Comparison of ENCODE assay signal across 8 cellular contexts in genomic region chr5:95646226-95646568, GRCh38. TPM values are rescaled to one million over a fixed set of nuclear protein-coding genes. Genes with fewer than 3 reads are reported as not detected.
DNase-seq lines count a peak whose midpoint lies in the region; ATAC-seq and TF ChIP-seq lines count a peak whose summit lies in the region.
"Not testable (repeated sequence)": the region's sequence is repeated elsewhere in the genome, so short reads cannot be mapped to it uniquely, and the experiment has no call there.

No MANE protein-coding gene starts in this region.

- H3K4me3 ChIP-seq in ACC112 (ENCODE audit: low read depth, low read length) (peak overlapping the region; percentile 10; the same call in 1 of the 2 replicates), adipocyte (ENCODE audit: low read length) (peak overlapping the region; percentile 38), left lung (peak overlapping the region in 1 of 2 donors; percentile 48), osteoblast (ENCODE audit: insufficient read depth, low read length) (peak overlapping the region; percentile 79), stomach smooth muscle (ENCODE audit: low read length in 2 of 2) (peak overlapping the region; percentile 26 to 36)

- not testable (repeated sequence) for H3K9me3 ChIP-seq in adipocyte (ENCODE audit: control insufficient read depth, low read length); left lung; osteoblast (ENCODE audit: low read depth, low read length); stomach smooth muscle (ENCODE audit: control insufficient read depth in 2 of 2, low read length in 2 of 2)

- H3K9me3 Mint-ChIP-seq in HFFc6; T-helper 2 cell treated with Interferon-gamma antibody and Interleukin-4, amounts not matched to agents 5 μg/mL and 100 μg/mL, for 36 hours; endothelial cell (ENCODE audit: unreplicated experiment): not testable (repeated sequence)

- H3K27ac ChIP-seq in ACC112 (ENCODE audit: low read depth, low read length); osteoblast (ENCODE audit: low read depth, low read length): not testable (repeated sequence)
- H3K27ac ChIP-seq in left lung (peak overlapping the region; percentile 91 to 92), stomach smooth muscle (ENCODE audit: low read length) (peak overlapping the region; percentile 96)

- H3K27ac Mint-ChIP-seq in HFFc6: peak overlapping the region; percentile 90
- H3K27ac Mint-ChIP-seq in T-helper 2 cell treated with Interferon-gamma antibody and Interleukin-4, amounts not matched to agents 5 μg/mL and 100 μg/mL, for 36 hours: peak overlapping the region; percentile 85
- not testable (repeated sequence) for H3K27ac Mint-ChIP-seq in endothelial cell (ENCODE audit: unreplicated experiment)

- ATAC-seq in left lung: not testable (repeated sequence)

- not testable (repeated sequence) for H3K36me3 ChIP-seq in ACC112 (ENCODE audit: insufficient read depth, low read length); adipocyte (ENCODE audit: control insufficient read depth, insufficient read depth, low read length, severe bottlenecking); left lung; osteoblast (ENCODE audit: insufficient read depth, low read length); stomach smooth muscle (ENCODE audit: control insufficient read depth in 2 of 2, insufficient read depth in 2 of 2, low read length in 2 of 2)

- H3K79me2 ChIP-seq in ACC112 (ENCODE audit: control insufficient read depth, insufficient read depth, low read length, unreplicated experiment); osteoblast (ENCODE audit: insufficient read depth, low read length): not testable (repeated sequence)

- not testable (repeated sequence) for H3K27me3 ChIP-seq in ACC112 (ENCODE audit: insufficient read depth, low read length); adipocyte (replicated peaks; ENCODE audit: control insufficient read depth, insufficient read depth, low read length); left lung; osteoblast (ENCODE audit: insufficient read depth, low read length); stomach smooth muscle (ENCODE audit: control insufficient read depth in 1 of 2, insufficient read depth in 2 of 2, low read length in 2 of 2)

- peak overlapping the region; percentile 89 for H3K4me3 Mint-ChIP-seq in HFFc6
- H3K4me3 Mint-ChIP-seq in T-helper 2 cell treated with Interferon-gamma antibody and Interleukin-4, amounts not matched to agents 5 μg/mL and 100 μg/mL, for 36 hours: peak overlapping the region; percentile 80
- H3K4me3 Mint-ChIP-seq in endothelial cell (ENCODE audit: unreplicated experiment): peak overlapping the region; percentile 54

- DNase-seq in HFFc6; T-helper 2 cell treated with Interferon-gamma antibody and Interleukin-4, amounts not matched to agents 5 μg/mL and 100 μg/mL, for 36 hours (ENCODE audit: low spot score); adipocyte (ENCODE audit: low read depth); endothelial cell (ENCODE audit: low spot score); osteoblast (ENCODE audit: insufficient read length, low spot score, missing footprints): not testable (repeated sequence)
- DNase-seq in left lung: peak in 1 of 2 donors; percentile 71

- intact Hi-C loops in left lung (cut with DNase I): not testable (repeated sequence)

- H2AFZ ChIP-seq in ACC112 (ENCODE audit: low read length, unreplicated experiment) (peak overlapping the region; percentile 19), osteoblast (ENCODE audit: low read length) (peak overlapping the region; percentile 42)

- not testable (repeated sequence) for H4K20me1 ChIP-seq in osteoblast (ENCODE audit: insufficient read depth, low read length)

- TF ChIP-seq CTCF in HFFc6 (IDR thresholded peaks at IDR 0.05); endothelial cell (IDR thresholded peaks at IDR 0.05; ENCODE audit: unreplicated experiment); left lung (IDR thresholded peaks at IDR 0.05); osteoblast (IDR thresholded peaks at IDR 0.05; ENCODE audit: extremely low read depth, low read depth, low read length): not testable (repeated sequence)

- H3K27me3 Mint-ChIP-seq in HFFc6 (ENCODE audit: insufficient read depth); T-helper 2 cell treated with Interferon-gamma antibody and Interleukin-4, amounts not matched to agents 5 μg/mL and 100 μg/mL, for 36 hours (ENCODE audit: low read depth); endothelial cell (ENCODE audit: unreplicated experiment): not testable (repeated sequence)

- not testable (repeated sequence) for H3K9ac ChIP-seq in adipocyte (ENCODE audit: low read length)
- H3K9ac ChIP-seq in stomach smooth muscle (ENCODE audit: low read length in 2 of 2): peak overlapping the region in 1 of 2 donors; percentile 16

- H3K4me1 Mint-ChIP-seq in HFFc6 (ENCODE audit: low read depth): peaks cover 37% of the 10 kb centered on the region
- peaks cover 36% of the 10 kb centered on the region for H3K4me1 Mint-ChIP-seq in T-helper 2 cell treated with Interferon-gamma antibody and Interleukin-4, amounts not matched to agents 5 μg/mL and 100 μg/mL, for 36 hours (ENCODE audit: low read depth)
- H3K4me1 Mint-ChIP-seq in endothelial cell (ENCODE audit: unreplicated experiment): not testable (repeated sequence)

- H3K4me2 ChIP-seq in osteoblast (ENCODE audit: insufficient read depth, low read length): peak overlapping the region; percentile 95

- not testable (repeated sequence) for H3K36me3 Mint-ChIP-seq in HFFc6 (ENCODE audit: low read depth); T-helper 2 cell treated with Interferon-gamma antibody and Interleukin-4, amounts not matched to agents 5 μg/mL and 100 μg/mL, for 36 hours (ENCODE audit: low read depth); endothelial cell (ENCODE audit: low read depth, unreplicated experiment)

- peaks cover 10% of the 10 kb centered on the region for H3K4me1 ChIP-seq in ACC112 (ENCODE audit: control insufficient read depth, insufficient read depth, low read length, unreplicated experiment)
- peaks cover 26% of the 10 kb centered on the region for H3K4me1 ChIP-seq in adipocyte (ENCODE audit: control insufficient read depth, insufficient read depth, low read length)
- H3K4me1 ChIP-seq in left lung: peaks cover 0 to 22% of the 10 kb centered on the region in 2 donors
- peaks cover 10% of the 10 kb centered on the region for H3K4me1 ChIP-seq in osteoblast (ENCODE audit: insufficient read depth, low read length)
- not testable (repeated sequence) for H3K4me1 ChIP-seq in stomach smooth muscle (ENCODE audit: control insufficient read depth, insufficient read depth, low read length)

RNA-seq across cellular contexts. Expression of gene RFESD, which starts 0.4 kb away (rescaled TPM):
- 1 to 10 TPM; 2.2 to 3.7 (median 2.3) TPM for total RNA-seq in HFFc6 (2021; fragmentation: NEBNext Ultra II Directional; extraction: Animal tissue kit (Norgen Biotek cat#: 25700))
- 0.97 TPM for total RNA-seq in endothelial cell (ENCODE audit: unreplicated experiment)
- total RNA-seq in left lung: 1 to 10 TPM; 2.7 TPM
- 2.7 and 4.3 TPM in 2 replicates for total RNA-seq in osteoblast

RNA-seq across cellular contexts. Expression of gene GPR150, which starts 26.3 kb away (rescaled TPM):
- total RNA-seq in HFFc6 (2021; fragmentation: NEBNext Ultra II Directional; extraction: Animal tissue kit (Norgen Biotek cat#: 25700)): under 1 TPM; 0.14 to 0.35 (median 0.22) TPM
- total RNA-seq in endothelial cell (ENCODE audit: unreplicated experiment) (not detected), left lung (under 1 TPM; 0.16 to 0.26 TPM), osteoblast (0.29 and 0.36 TPM in 2 replicates)

RNA-seq across cellular contexts. Expression of gene SPATA9, which starts 36.6 kb away (rescaled TPM):
- total RNA-seq in HFFc6 (2021; fragmentation: NEBNext Ultra II Directional; extraction: Animal tissue kit (Norgen Biotek cat#: 25700)): under 1 TPM; 0.17 to 0.73 (median 0.48) TPM
- total RNA-seq in endothelial cell (ENCODE audit: unreplicated experiment) (0.33 TPM), left lung (under 1 TPM; 0.31 to 0.52 TPM), osteoblast (0.36 and 1.2 TPM in 2 replicates)
